ENCODE assay signal across 14 cellular contexts in genomic region chr3:37509069-37509468, GRCh38. TPM values are rescaled to one million over a fixed set of nuclear protein-coding genes. Genes with fewer than 3 reads are reported as not detected.
"Had no signal": no experiment of that assay in that cellular context is flagged by ENCODE, and none has a peak within 500 bp of the region (broad histone marks: within the 10 kb centered on the region; RNA-seq: fewer than 3 reads in every experiment).

No MANE protein-coding gene starts in this region.

- H3K27me3 ChIP-seq: sigmoid colon, thyroid gland, uterus had no signal

- H3K9me3 Mint-ChIP-seq: activated naive CD8-positive, alpha-beta T cell treated with anti-CD3 and anti-CD28 coated beads, Interleukin-2, amount 50 U/mL, for 24 hours; activated T-helper 17 cell treated with anti-CD3 and anti-CD28 coated beads, Interleukin-2, amount 50 U/mL, for 72 hours; mesothelial cell of epicardium; nephron progenitor cell had no signal

- H3K4me1 Mint-ChIP-seq: activated T-helper 17 cell treated with anti-CD3 and anti-CD28 coated beads, Interleukin-2, amount 50 U/mL, for 72 hours had no signal

- H3K36me3 ChIP-seq: uterus had no signal

- H3K27ac ChIP-seq: uterus had no signal

- H3K27ac Mint-ChIP-seq: activated naive CD8-positive, alpha-beta T cell treated with anti-CD3 and anti-CD28 coated beads, Interleukin-2, amount 50 U/mL, for 24 hours; activated T-helper 17 cell treated with anti-CD3 and anti-CD28 coated beads, Interleukin-2, amount 50 U/mL, for 72 hours; mesothelial cell of epicardium; nephron progenitor cell; progenitor cell of endocrine pancreas had no signal

- ATAC-seq: activated naive CD8-positive, alpha-beta T cell treated with anti-CD3 and anti-CD28 coated beads, Interleukin-2, amount 50 U/mL, for 24 hours; activated T-helper 17 cell treated with anti-CD3 and anti-CD28 coated beads, Interleukin-2, amount 50 U/mL, for 72 hours had no signal

- H3K27me3 Mint-ChIP-seq: activated naive CD8-positive, alpha-beta T cell treated with anti-CD3 and anti-CD28 coated beads, Interleukin-2, amount 50 U/mL, for 24 hours had no signal

- DNase-seq: activated CD4-positive, CD25-positive, alpha-beta regulatory T cell treated with anti-CD3 and anti-CD28 coated beads, Interleukin-2, amount 50 U/mL, for 72 hours; activated naive CD4-positive, alpha-beta T cell treated with Interleukin-2 at 50 U/mL for 16 hours; activated naive CD8-positive, alpha-beta T cell treated with anti-CD3 and anti-CD28 coated beads, Interleukin-2, amount 50 U/mL, for 24 hours; nephron progenitor cell; sigmoid colon; stimulated activated CD4-positive, alpha-beta T cell treated with anti-CD3 and anti-CD28 coated beads, Interleukin-1b, Interleukin-23, amount 100 ng/mL, for 48 hours; SW 1271; thyroid gland; uterus had no signal

- H3K4me3 ChIP-seq: lung, sigmoid colon, thyroid gland, uterus had no signal

- H3K4me1 ChIP-seq: uterus had no signal

- H3K9me3 ChIP-seq: sigmoid colon, thyroid gland, uterus had no signal

- H3K4me3 Mint-ChIP-seq: activated naive CD8-positive, alpha-beta T cell treated with anti-CD3 and anti-CD28 coated beads, Interleukin-2, amount 50 U/mL, for 24 hours; activated T-helper 17 cell treated with anti-CD3 and anti-CD28 coated beads, Interleukin-2, amount 50 U/mL, for 72 hours; mesothelial cell of epicardium; nephron progenitor cell had no signal

RNA-seq across cellular contexts. Expression of gene ITGA9, which starts 57.1 kb away (rescaled TPM):
- total RNA-seq: bronchial epithelial cell had no signal
